Comparison of ENCODE assay signal across 2 cellular contexts in genomic region chr1:37483785-37484184, GRCh38.
TF ChIP-seq lines count a peak whose summit lies in the region.

No MANE protein-coding gene starts in this region.

TF ChIP-seq in GM23338, 12 proteins besides CTCF, POLR2A, EP300 and RAD21:
- no peak for TF ChIP-seq POLR2AphosphoS5 (IDR thresholded peaks at IDR 0.05; ENCODE audit: low read depth)

TF ChIP-seq in SK-N-SH, 30 proteins besides CTCF, POLR2A, EP300 and RAD21:
- TF ChIP-seq GATA2 (CRISPR knock-in tag; IDR thresholded peaks at IDR 0.05) (no peak), MXI1 (IDR thresholded peaks at IDR 0.05; ENCODE audit: low read depth, low read length) (no peak), CHD2 (IDR thresholded peaks at IDR 0.05; ENCODE audit: low read length, partially characterized antibody) (no peak), PBX3 (IDR thresholded peaks at IDR 0.05) (no peak), MEF2A (IDR thresholded peaks at IDR 0.05; ENCODE audit: borderline replicate concordance, low read depth) (no peak), TCF12 (IDR thresholded peaks at IDR 0.05) (no peak), POLR2AphosphoS5 (IDR thresholded peaks at IDR 0.05; ENCODE audit: low read depth, low read length) (no peak), USF2 (IDR thresholded peaks at IDR 0.05; ENCODE audit: borderline replicate concordance, low read depth, low read length) (no peak), FOXJ3 (CRISPR knock-in tag; IDR thresholded peaks at IDR 0.05) (no peak), RXRA (IDR thresholded peaks at IDR 0.05; ENCODE audit: borderline replicate concordance, low read depth) (no peak), TEAD4 (IDR thresholded peaks at IDR 0.05; ENCODE audit: borderline replicate concordance, insufficient read depth) (no peak), FOSL2 (IDR thresholded peaks at IDR 0.05; ENCODE audit: borderline replicate concordance, low read depth) (no peak), SMC3 (IDR thresholded peaks at IDR 0.05; ENCODE audit: low read depth, low read length) (no peak)
